Comparison of ENCODE assay signal across 13 cellular contexts in genomic region chr7:128914566-128915151, GRCh38. TPM values are rescaled to one million over a fixed set of nuclear protein-coding genes. Genes with fewer than 3 reads are reported as not detected.
DNase-seq lines count a peak whose midpoint lies in the region; ATAC-seq and TF ChIP-seq lines count a peak whose summit lies in the region.
"Had no signal": no experiment of that assay in that cellular context is flagged by ENCODE, and none has a peak within 500 bp of the region (broad histone marks: within the 10 kb centered on the region; RNA-seq: fewer than 3 reads in every experiment).

No MANE protein-coding gene starts in this region.

- H2AFZ ChIP-seq in OCI-LY7 (ENCODE audit: low read length), result no peak overlapping the region

- H3K9me3 ChIP-seq in OCI-LY7 (ENCODE audit: low read length), result no peaks in the 10 kb centered on the region

- H3K9me2 ChIP-seq in OCI-LY7 (ENCODE audit: insufficient read depth, low read length), result no peaks in the 10 kb centered on the region

- intact Hi-C loops in OCI-LY7 (cut with micrococcal nuclease; ENCODE audit: unreplicated experiment), result no loop called here
- intact Hi-C loops in posterior vena cava (cut with DNase I), result loop anchor here in 1 of 2 donors (5.0 kb wide), 1 partner anchor 183 kb away; no protein-coding TSS in a partner anchor

- no peaks in the 10 kb centered on the region for H4K20me1 ChIP-seq in OCI-LY7 (ENCODE audit: insufficient read depth, low read length)

- no peak overlapping the region for H3K27ac ChIP-seq in OCI-LY7 (ENCODE audit: low read depth, low read length, poor library complexity, severe bottlenecking)

- peak; percentile 43 to 58 for ATAC-seq in activated T-cell treated with anti-CD3 and anti-CD28 coated beads, Interleukin-2, amount 50 U/mL, for 72 hours (replicated peaks in 1 of 2)
- ATAC-seq in GM21576 (IDR thresholded peaks at IDR 0.05; ENCODE audit: unreplicated experiment) (peak; percentile 42), HG03095 (IDR thresholded peaks at IDR 0.05; ENCODE audit: unreplicated experiment) (no peak)

- no peaks in the 10 kb centered on the region for H3K36me3 Mint-ChIP-seq in activated T-cell treated with anti-CD3 and anti-CD28 coated beads, Interleukin-2, amount 50 U/mL, for 72 hours (ENCODE audit: insufficient read depth in 2 of 2)
- H3K36me3 Mint-ChIP-seq in activated T-cell treated with anti-CD3 and anti-CD28 coated beads, Interleukin-2, amount 50 U/mL, for 24 hours (ENCODE audit: low read depth), result no peaks in the 10 kb centered on the region

- H3K4me3 ChIP-seq in OCI-LY7 (ENCODE audit: low read depth, low read length, poor library complexity, severe bottlenecking), result no peak overlapping the region
- H3K4me3 ChIP-seq: smooth muscle cell had no signal

- H3K9me3 Mint-ChIP-seq in activated T-cell treated with anti-CD3 and anti-CD28 coated beads, Interleukin-2, amount 50 U/mL, for 72 hours, result no peaks in the 10 kb centered on the region
- H3K9me3 Mint-ChIP-seq in activated T-cell treated with anti-CD3 and anti-CD28 coated beads, Interleukin-2, amount 50 U/mL, for 24 hours, result no peaks in the 10 kb centered on the region

- no peaks in the 10 kb centered on the region for H3K36me3 ChIP-seq in OCI-LY7 (ENCODE audit: insufficient read depth, low read length)

- BruUV-seq in OCI-LY7 (replicated peaks; lab: Mats Ljungman, UMichigan), result no TSS peak

- peaks cover 7% of the 10 kb centered on the region for H3K4me1 ChIP-seq in OCI-LY7 (ENCODE audit: insufficient read depth, low read length, poor library complexity, severe bottlenecking)

- POLR2A ChIA-PET in OCI-LY7 (lab: Charles Lee), result interaction anchor here (0.6 kb wide), 2 partner anchors 180 to 923 kb away, joined by 4 to 5 read pairs; no protein-coding TSS in a partner anchor

- DNase-seq in activated T-cell treated with anti-CD3 and anti-CD28 coated beads, Interleukin-2, amount 50 U/mL, for 72 hours, result no peak
- no peak for DNase-seq in activated T-cell treated with anti-CD3 and anti-CD28 coated beads, Interleukin-2, amount 50 U/mL, for 24 hours
- DNase-seq in OCI-LY7 (ENCODE audit: low spot score) (no peak), posterior vena cava (ENCODE audit: low spot score) (peak; percentile 47), RPMI8226 (no peak), NCI-H1930 (lab: John Stamatoyannopoulos, UW) (no peak)
- DNase-seq: activated gamma-delta T cell treated with Interleukin-2 at 50 U/mL for 16 hours, GDM1 had no signal

- no peaks in the 10 kb centered on the region for H3K79me2 ChIP-seq in OCI-LY7 (ENCODE audit: insufficient read depth, low read depth, low read length)

- H3K27me3 Mint-ChIP-seq in activated T-cell treated with anti-CD3 and anti-CD28 coated beads, Interleukin-2, amount 50 U/mL, for 72 hours (ENCODE audit: low read depth), result peaks cover 65% of the 10 kb centered on the region
- H3K27me3 Mint-ChIP-seq in activated T-cell treated with anti-CD3 and anti-CD28 coated beads, Interleukin-2, amount 50 U/mL, for 24 hours, result peaks cover 67% of the 10 kb centered on the region

- H3K27ac Mint-ChIP-seq in activated T-cell treated with anti-CD3 and anti-CD28 coated beads, Interleukin-2, amount 50 U/mL, for 72 hours, result no peak overlapping the region
- H3K27ac Mint-ChIP-seq in activated T-cell treated with anti-CD3 and anti-CD28 coated beads, Interleukin-2, amount 50 U/mL, for 24 hours, result no peak overlapping the region

- peak overlapping the region; percentile 28 to 69 for H3K4me3 Mint-ChIP-seq in activated T-cell treated with anti-CD3 and anti-CD28 coated beads, Interleukin-2, amount 50 U/mL, for 72 hours
- no peak overlapping the region for H3K4me3 Mint-ChIP-seq in activated T-cell treated with anti-CD3 and anti-CD28 coated beads, Interleukin-2, amount 50 U/mL, for 24 hours

- H3K4me1 Mint-ChIP-seq in activated T-cell treated with anti-CD3 and anti-CD28 coated beads, Interleukin-2, amount 50 U/mL, for 72 hours (ENCODE audit: low read depth), result peaks cover 20% of the 10 kb centered on the region
- H3K4me1 Mint-ChIP-seq in activated T-cell treated with anti-CD3 and anti-CD28 coated beads, Interleukin-2, amount 50 U/mL, for 24 hours (ENCODE audit: low read depth), result peaks cover 4% of the 10 kb centered on the region

- 0 out of 2 replicates have a peak, but pooled peaks have one; percentile 19 for TF ChIP-seq CTCF in OCI-LY7 (conservative IDR thresholded peaks at IDR 0.05; ENCODE audit: low read length)

- no peak overlapping the region for H3K4me2 ChIP-seq in OCI-LY7 (ENCODE audit: low read length)

- CTCF ChIA-PET in OCI-LY7 (lab: Charles Lee; ENCODE audit: unreplicated experiment), result no interaction called here

RNA-seq across cellular contexts. Expression of gene KCP, which starts 4.2 kb away (rescaled TPM):
- under 1 TPM in 1 of 2 donors, not detected in 1; 0.21 TPM for total RNA-seq in activated T-cell treated with anti-CD3 and anti-CD28 coated beads, Interleukin-2, amount 50 U/mL, for 72 hours
- 0.90 and 2.3 TPM in 2 replicates for total RNA-seq in OCI-LY7 (2014; rRNA removed; shearing (Covaris generic))
- total RNA-seq in OCI-LY7 (2022), result 1.4 TPM in 2 replicates
- 1 to 10 TPM in 1 of 2 donors, under 1 TPM in 1; 0.95 to 1.3 TPM for total RNA-seq in posterior vena cava
- total RNA-seq: dermis microvascular lymphatic vessel endothelial cell, NCI-H460 had no signal

RNA-seq across cellular contexts. Expression of gene IRF5, which starts 23.1 kb away (rescaled TPM):
- 10 to 100 TPM; 23.1 to 30.3 TPM for total RNA-seq in activated T-cell treated with anti-CD3 and anti-CD28 coated beads, Interleukin-2, amount 50 U/mL, for 72 hours
- total RNA-seq in OCI-LY7 (2014; rRNA removed; shearing (Covaris generic)), result 3.9 and 8.2 TPM in 2 replicates
- total RNA-seq in OCI-LY7 (2022) (15.8 and 21.9 TPM in 2 replicates), posterior vena cava (10 to 100 TPM in 1 of 2 donors, 1 to 10 TPM in 1; 5.8 to 10.3 TPM)

RNA-seq across cellular contexts. Expression of gene ATP6V1F, which starts 52.0 kb away (rescaled TPM):
- 10 to 100 TPM; 68.3 to 73.3 TPM for total RNA-seq in activated T-cell treated with anti-CD3 and anti-CD28 coated beads, Interleukin-2, amount 50 U/mL, for 72 hours
- 84.9 and 108 TPM in 2 replicates for total RNA-seq in OCI-LY7 (2014; rRNA removed; shearing (Covaris generic))
- total RNA-seq in OCI-LY7 (2022) (149 and 155 TPM in 2 replicates), posterior vena cava (100 to 1,000 TPM; 106 to 115 TPM)
